ENCODE assay signal across 15 cellular contexts in the genomic region with DNA sequence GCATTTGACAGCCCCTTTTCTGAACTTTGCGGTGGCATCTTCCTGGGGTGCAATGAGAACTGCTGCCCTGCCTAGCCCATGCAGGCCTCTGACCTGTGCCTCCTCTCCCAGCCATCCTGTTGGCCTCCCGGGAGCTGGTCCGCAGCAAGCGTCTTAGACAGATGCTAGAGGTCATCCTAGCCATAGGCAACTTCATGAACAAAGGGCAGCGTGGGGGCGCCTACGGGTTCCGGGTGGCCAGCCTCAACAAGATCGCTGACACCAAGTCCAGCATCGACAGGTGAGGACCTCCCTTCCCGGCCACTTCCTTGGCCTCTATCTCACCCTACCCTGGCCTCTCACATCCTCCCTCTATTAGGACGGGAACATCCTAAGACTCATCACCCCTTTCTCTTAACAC. TPM values are rescaled to one million over a fixed set of nuclear protein-coding genes. Genes with fewer than 3 reads are reported as not detected.
DNase-seq lines count a peak whose midpoint lies in the region; ATAC-seq and TF ChIP-seq lines count a peak whose summit lies in the region.
"Had no signal": no experiment of that assay in that cellular context is flagged by ENCODE, and none has a peak within 500 bp of the region (broad histone marks: within the 10 kb centered on the region; RNA-seq: fewer than 3 reads in every experiment).

No MANE protein-coding gene starts in this region.

- no peak for ATAC-seq in activated T-cell treated with anti-CD3 and anti-CD28 coated beads, Interleukin-2, amount 50 U/mL, for 4 hours
- ATAC-seq in GM18498 (IDR thresholded peaks at IDR 0.05; ENCODE audit: unreplicated experiment) = no peak
- ATAC-seq: CD8-positive, alpha-beta T cell had no signal

- H3K27me3 Mint-ChIP-seq in activated T-cell treated with anti-CD3 and anti-CD28 coated beads, Interleukin-2, amount 50 U/mL, for 24 hours = peaks cover 5% of the 10 kb centered on the region
- peaks cover 2% of the 10 kb centered on the region for H3K27me3 Mint-ChIP-seq in activated T-cell treated with anti-CD3 and anti-CD28 coated beads, Interleukin-2, amount 50 U/mL, for 4 hours (ENCODE audit: low read depth)
- no peaks in the 10 kb centered on the region for H3K27me3 Mint-ChIP-seq in chondrocyte (ENCODE audit: low read depth)
- peaks cover 7% of the 10 kb centered on the region for H3K27me3 Mint-ChIP-seq in progenitor cell of endocrine pancreas
- H3K27me3 Mint-ChIP-seq: CD4-positive, CD25-positive, alpha-beta regulatory T cell had no signal

- intact Hi-C loops in posterior vena cava (cut with DNase I) = loop anchor here (10.0 kb wide), 1 partner anchor 532 kb away; no protein-coding TSS in a partner anchor

- H3K9me3 Mint-ChIP-seq in activated T-cell treated with anti-CD3 and anti-CD28 coated beads, Interleukin-2, amount 50 U/mL, for 24 hours = no peaks in the 10 kb centered on the region
- H3K9me3 Mint-ChIP-seq in activated T-cell treated with anti-CD3 and anti-CD28 coated beads, Interleukin-2, amount 50 U/mL, for 4 hours = no peaks in the 10 kb centered on the region
- no peaks in the 10 kb centered on the region for H3K9me3 Mint-ChIP-seq in chondrocyte (ENCODE audit: low read depth)
- no peaks in the 10 kb centered on the region for H3K9me3 Mint-ChIP-seq in progenitor cell of endocrine pancreas (ENCODE audit: low read depth)
- H3K9me3 Mint-ChIP-seq: CD4-positive, CD25-positive, alpha-beta regulatory T cell; CD8-positive, alpha-beta T cell had no signal

- H3K4me1 Mint-ChIP-seq in activated T-cell treated with anti-CD3 and anti-CD28 coated beads, Interleukin-2, amount 50 U/mL, for 24 hours (ENCODE audit: low read depth) = no peaks in the 10 kb centered on the region
- H3K4me1 Mint-ChIP-seq in activated T-cell treated with anti-CD3 and anti-CD28 coated beads, Interleukin-2, amount 50 U/mL, for 4 hours (ENCODE audit: low read depth) = no peaks in the 10 kb centered on the region
- H3K4me1 Mint-ChIP-seq in chondrocyte (ENCODE audit: low read depth) = peaks cover 13% of the 10 kb centered on the region
- no peaks in the 10 kb centered on the region for H3K4me1 Mint-ChIP-seq in progenitor cell of endocrine pancreas (ENCODE audit: low read depth)
- H3K4me1 Mint-ChIP-seq: B cell; CD4-positive, CD25-positive, alpha-beta regulatory T cell had no signal

- no peak overlapping the region for H3K27ac Mint-ChIP-seq in activated T-cell treated with anti-CD3 and anti-CD28 coated beads, Interleukin-2, amount 50 U/mL, for 24 hours
- H3K27ac Mint-ChIP-seq in chondrocyte (ENCODE audit: unreplicated experiment) (peak overlapping the region; percentile 84), progenitor cell of endocrine pancreas (no peak overlapping the region)
- H3K27ac Mint-ChIP-seq: B cell; CD8-positive, alpha-beta T cell had no signal

- no peaks in the 10 kb centered on the region for H3K36me3 Mint-ChIP-seq in activated T-cell treated with anti-CD3 and anti-CD28 coated beads, Interleukin-2, amount 50 U/mL, for 24 hours (ENCODE audit: low read depth)
- H3K36me3 Mint-ChIP-seq in activated T-cell treated with anti-CD3 and anti-CD28 coated beads, Interleukin-2, amount 50 U/mL, for 4 hours (ENCODE audit: insufficient read depth) = no peaks in the 10 kb centered on the region
- peaks cover 42% of the 10 kb centered on the region for H3K36me3 Mint-ChIP-seq in chondrocyte (ENCODE audit: low read depth)
- H3K36me3 Mint-ChIP-seq in progenitor cell of endocrine pancreas (ENCODE audit: insufficient read depth) = peaks cover 5% of the 10 kb centered on the region
- H3K36me3 Mint-ChIP-seq: CD4-positive, CD25-positive, alpha-beta regulatory T cell; CD8-positive, alpha-beta T cell had no signal

- DNase-seq in activated T-cell treated with anti-CD3 and anti-CD28 coated beads, Interleukin-2, amount 50 U/mL, for 24 hours = peak; percentile 7
- no peak for DNase-seq in activated T-cell treated with anti-CD3 and anti-CD28 coated beads, Interleukin-2, amount 50 U/mL, for 4 hours
- no peak for DNase-seq in chondrocyte (ENCODE audit: low spot score)
- peak; percentile 45 for DNase-seq in posterior vena cava (ENCODE audit: low spot score)
- DNase-seq in progenitor cell of endocrine pancreas (ENCODE audit: low spot score, unreplicated experiment) = no peak
- DNase-seq: Caco-2; CD4-positive, CD25-positive, alpha-beta regulatory T cell; CD8-positive, alpha-beta T cell; DMS153; DND-41; GOT3; H7; HCEC 1CT had no signal

- TF ChIP-seq CTCF in chondrocyte (IDR thresholded peaks at IDR 0.05) = no peak
- TF ChIP-seq CTCF in progenitor cell of endocrine pancreas (IDR thresholded peaks at IDR 0.05; ENCODE audit: unreplicated experiment) = no peak

- H3K4me3 Mint-ChIP-seq in activated T-cell treated with anti-CD3 and anti-CD28 coated beads, Interleukin-2, amount 50 U/mL, for 24 hours = no peak overlapping the region
- no peak overlapping the region for H3K4me3 Mint-ChIP-seq in activated T-cell treated with anti-CD3 and anti-CD28 coated beads, Interleukin-2, amount 50 U/mL, for 4 hours
- no peak overlapping the region for H3K4me3 Mint-ChIP-seq in chondrocyte (ENCODE audit: unreplicated experiment)
- no peak overlapping the region for H3K4me3 Mint-ChIP-seq in progenitor cell of endocrine pancreas (ENCODE audit: low read depth)
- H3K4me3 Mint-ChIP-seq: B cell; CD4-positive, CD25-positive, alpha-beta regulatory T cell; CD8-positive, alpha-beta T cell had no signal

RNA-seq across cellular contexts. Expression of a gene that starts 37.6 kb away (rescaled TPM):
- total RNA-seq in activated T-cell treated with anti-CD3 and anti-CD28 coated beads, Interleukin-2, amount 50 U/mL, for 4 hours = 1 to 10 TPM in 1 of 3 donors, under 1 TPM in 2; 0.71 to 1.2 (median 0.98) TPM
- total RNA-seq in chondrocyte = 13.3 to 36.6 TPM (median 35.2 TPM) in 3 replicates
- 10 to 100 TPM; 18.3 to 27.3 TPM for total RNA-seq in posterior vena cava
- 15.9 and 17.5 TPM in 2 replicates for total RNA-seq in progenitor cell of endocrine pancreas

Comparison
In these comparisons a context has a peak if more than half of its experiments do, and no peak if none do; other contexts are left out.
1. DNase-seq: peak in activated T-cell treated with anti-CD3 and anti-CD28 coated beads, Interleukin-2, amount 50 U/mL, for 24 hours (single experiment) and posterior vena cava (single experiment); none in activated T-cell treated with anti-CD3 and anti-CD28 coated beads, Interleukin-2, amount 50 U/mL, for 4 hours (single experiment), chondrocyte (single experiment) and progenitor cell of endocrine pancreas (single experiment).